ENCODE assay signal across 26 cellular contexts in the genomic region with DNA sequence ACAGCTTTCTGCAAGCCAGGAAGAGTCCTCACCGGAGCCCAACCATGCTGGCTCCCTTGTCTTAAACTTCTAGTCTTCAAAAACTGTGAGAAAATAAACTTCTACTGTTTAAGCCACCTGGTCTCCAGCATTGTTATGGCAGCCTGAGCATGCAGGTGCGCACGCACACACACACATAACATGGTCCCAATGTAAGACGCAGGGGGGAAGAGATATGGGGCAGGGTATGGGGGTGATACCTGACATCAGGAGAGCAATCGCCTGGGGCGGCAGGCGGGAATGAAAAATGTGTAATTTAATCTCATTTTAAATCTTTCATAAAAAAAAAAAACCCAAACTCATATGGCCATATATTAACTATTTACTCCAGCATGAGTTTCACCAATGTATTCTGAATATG. TPM values are rescaled to one million over a fixed set of nuclear protein-coding genes. Genes with fewer than 3 reads are reported as not detected.
"Had no signal": no experiment of that assay in that cellular context is flagged by ENCODE, and none has a peak within 500 bp of the region (broad histone marks: within the 10 kb centered on the region; RNA-seq: fewer than 3 reads in every experiment).

No MANE protein-coding gene starts in this region.

- H3K4me3 Mint-ChIP-seq: naive thymus-derived CD4-positive, alpha-beta T cell; nephron progenitor cell; stimulated activated effector memory CD8-positive, alpha-beta T cell treated with anti-CD3 and anti-CD28 coated beads, Interleukin-12 subunit alpha, Interleukin-12 subunit beta, amount 100 ng/mL, for 72 hours had no signal

- H3K27me3 ChIP-seq: dorsolateral prefrontal cortex, esophagus muscularis mucosa, gastrocnemius medialis, heart right ventricle, tibial artery, upper lobe of left lung, uterus had no signal

- H3K4me3 ChIP-seq: coronary artery, dorsolateral prefrontal cortex, esophagus muscularis mucosa, gastrocnemius medialis, heart right ventricle, tibial artery, upper lobe of left lung, uterus had no signal

- H3K36me3 ChIP-seq: esophagus muscularis mucosa, gastrocnemius medialis, tibial artery, upper lobe of left lung, uterus had no signal

- H3K27ac ChIP-seq: coronary artery, dorsolateral prefrontal cortex, epithelial cell of prostate, esophagus muscularis mucosa, gastrocnemius medialis, heart right ventricle, tibial artery, upper lobe of left lung, uterus had no signal

- H3K9me3 ChIP-seq: esophagus muscularis mucosa, gastrocnemius medialis, heart right ventricle, tibial artery, upper lobe of left lung, uterus had no signal

- ATAC-seq: gastrocnemius medialis; heart right ventricle; naive thymus-derived CD4-positive, alpha-beta T cell; sciatic nerve; stimulated activated effector memory CD8-positive, alpha-beta T cell treated with anti-CD3 and anti-CD28 coated beads, Interleukin-12 subunit alpha, Interleukin-12 subunit beta, amount 100 ng/mL, for 72 hours; stimulated activated naive CD8-positive, alpha-beta T cell treated with anti-CD3 and anti-CD28 coated beads, Interleukin-15, Interleukin-2, amounts not matched to agents 100 U/mL and 50 U/mL, for 24 hours had no signal

- H3K27me3 Mint-ChIP-seq: naive thymus-derived CD4-positive, alpha-beta T cell had no signal

- H3K27ac Mint-ChIP-seq: stimulated activated effector memory CD8-positive, alpha-beta T cell treated with anti-CD3 and anti-CD28 coated beads, Interleukin-12 subunit alpha, Interleukin-12 subunit beta, amount 100 ng/mL, for 72 hours had no signal

- H3K4me1 ChIP-seq: gastrocnemius medialis, heart right ventricle, tibial artery, upper lobe of left lung, uterus had no signal

- DNase-seq: effector memory CD4-positive, alpha-beta T cell; gastrocnemius medialis; heart right ventricle; hypothalamus; kidney glomerular epithelial cell; mesendoderm; naive thymus-derived CD4-positive, alpha-beta T cell; nephron progenitor cell; stimulated activated CD4-positive, alpha-beta T cell treated with anti-CD3 and anti-CD28 coated beads, Interleukin-12 subunit alpha, Interleukin-12 subunit beta, amount 100 ng/mL, for 4 hours; stimulated activated naive CD8-positive, alpha-beta T cell treated with anti-CD3 and anti-CD28 coated beads, Interleukin-15, Interleukin-2, amounts not matched to agents 100 U/mL and 50 U/mL, for 24 hours; upper lobe of left lung; uterus had no signal

- H3K9me3 Mint-ChIP-seq: nephron progenitor cell; stimulated activated effector memory CD8-positive, alpha-beta T cell treated with anti-CD3 and anti-CD28 coated beads, Interleukin-12 subunit alpha, Interleukin-12 subunit beta, amount 100 ng/mL, for 72 hours had no signal

RNA-seq across cellular contexts. Expression of a gene that starts 58.2 kb away (rescaled TPM):
- total RNA-seq: esophagus muscularis mucosa; fibroblast of villous mesenchyme; gastrocnemius medialis; heart right ventricle; lung microvascular endothelial cell; mononuclear cell; naive thymus-derived CD4-positive, alpha-beta T cell; omental fat pad; pulmonary artery endothelial cell; sciatic nerve; skeletal muscle tissue; temporal lobe; upper lobe of left lung; uterus had no signal
- polyA plus RNA-seq: heart right ventricle; naive thymus-derived CD4-positive, alpha-beta T cell had no signal
